In the genomic region with DNA sequence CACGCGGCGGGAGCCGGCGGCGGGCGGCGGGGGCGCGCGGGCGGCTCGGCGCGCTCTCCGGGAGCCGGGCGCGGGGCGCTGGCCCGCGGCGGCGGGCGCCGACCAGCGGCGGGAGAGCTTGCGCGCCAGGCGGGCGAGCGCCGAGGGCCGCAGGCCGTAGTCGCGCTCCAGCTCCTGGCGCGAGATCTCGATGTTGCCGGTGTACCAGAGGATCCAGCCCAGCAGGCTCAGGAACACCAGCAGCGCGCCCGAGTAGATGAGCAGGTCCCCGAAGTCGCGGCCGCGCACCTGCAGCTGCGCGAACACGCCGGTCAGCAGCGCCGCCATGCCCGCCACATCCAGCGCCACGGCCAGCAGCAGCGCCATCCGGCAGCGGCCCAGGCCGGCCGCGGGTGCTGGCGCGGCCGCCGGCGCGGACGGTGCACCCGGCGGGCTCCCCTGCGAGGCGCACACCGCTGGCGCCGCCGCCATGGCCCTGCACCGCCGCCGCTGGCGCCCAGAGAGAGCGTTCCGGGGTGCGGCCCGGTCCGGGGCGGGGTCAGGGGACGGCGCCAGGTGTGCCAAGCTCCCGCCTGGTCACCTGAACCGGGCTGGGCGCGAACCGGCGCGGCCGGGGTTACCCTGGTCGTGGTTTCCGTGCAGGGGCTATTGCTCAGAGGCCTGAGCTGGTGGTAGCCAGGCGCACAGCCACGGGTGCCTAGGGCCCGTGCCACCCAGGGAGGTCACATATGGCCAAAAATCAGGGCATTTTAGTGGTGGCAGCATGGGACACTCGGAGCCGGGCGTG, we compare ENCODE assay signal across 8 cellular contexts. TPM values are rescaled to one million over a fixed set of nuclear protein-coding genes. Genes with fewer than 3 reads are reported as not detected.
A peak's percentile ranks its signal among the peaks of the same experiment; 100 is the strongest.
DNase-seq lines count a peak whose midpoint lies in the region; ATAC-seq, FAIRE-seq and TF ChIP-seq lines count a peak whose summit lies in the region.

A gene with protein sequence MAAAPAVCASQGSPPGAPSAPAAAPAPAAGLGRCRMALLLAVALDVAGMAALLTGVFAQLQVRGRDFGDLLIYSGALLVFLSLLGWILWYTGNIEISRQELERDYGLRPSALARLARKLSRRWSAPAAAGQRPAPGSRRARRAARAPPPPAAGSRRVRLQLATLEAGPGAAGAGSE (minus strand): TSS at position 504 of the 787 bp plus-strand sequence. CDS start 33 bp downstream, at position 471.

- 2 to 3% (median 3%) methylated on average over 98 to 108 of the region's 108 CpGs for WGBS in adipose tissue, 3 donors
- WGBS in pancreas, 2 donors: 1% methylated on average over 76 to 108 of the region's 108 CpGs

- no peak for FAIRE-seq in pancreas (lab: Jason Lieb, UNC)

- H3K27me3 ChIP-seq in HL-60 (ENCODE audit: insufficient read depth, poor library complexity, severe bottlenecking) (no peaks in the 10 kb centered on the region), cardiac muscle cell (peaks cover 3% of the 10 kb centered on the region), pancreas (no peaks in the 10 kb centered on the region)

- H3K4me1 ChIP-seq in cardiac muscle cell (ENCODE audit: low read depth) (peaks cover 20% of the 10 kb centered on the region), pancreas (peaks cover 10 to 28% (median 17%) of the 10 kb centered on the region in 3 donors)

- BruUV-seq in Calu3 (replicated peaks; lab: Mats Ljungman, UMichigan): no TSS peak

- intact Hi-C loops in Calu3 (cut with micrococcal nuclease; ENCODE audit: unreplicated experiment): loop anchor here (5.0 to 10.0 kb wide), 4 partner anchors 47 to 251 kb away; a partner anchor contains a TSS
- intact Hi-C loops in pancreas (cut with DNase I): loop anchor here in 1 of 3 donors (10.0 kb wide), 1 partner anchor 89 kb away; no protein-coding TSS in a partner anchor

- H3K9me3 Mint-ChIP-seq in Calu3 (ENCODE audit: low read depth, unreplicated experiment): no peaks in the 10 kb centered on the region

- H3K27me3 Mint-ChIP-seq in Calu3 (ENCODE audit: unreplicated experiment): no peaks in the 10 kb centered on the region

- peaks cover 80% of the 10 kb centered on the region for H3K36me3 Mint-ChIP-seq in Calu3 (ENCODE audit: insufficient read depth, unreplicated experiment)

- peak within 1 kb of the TSS; percentile 91 for H3K4me3 Mint-ChIP-seq in Calu3 (ENCODE audit: low read depth, unreplicated experiment)

- H3K9me3 ChIP-seq in cardiac muscle cell (ENCODE audit: low read depth): no peaks in the 10 kb centered on the region
- no peaks in the 10 kb centered on the region for H3K9me3 ChIP-seq in pancreas

- CTCF ChIA-PET in Calu3 (lab: Charles Lee): interaction anchor here (0.5 to 2.0 kb wide), 17 partner anchors 15 to 270 kb away, joined by 3 to 10 read pairs (median 4); a partner anchor contains a TSS

- peaks cover 16% of the 10 kb centered on the region for H3K36me3 ChIP-seq in cardiac muscle cell
- peaks cover 0 to 12% (median 11%) of the 10 kb centered on the region in 3 donors for H3K36me3 ChIP-seq in pancreas

- TF ChIP-seq CTCF in Calu3 (IDR thresholded peaks at IDR 0.05; ENCODE audit: unreplicated experiment) (no peak), HL-60 (IDR thresholded peaks at IDR 0.05; ENCODE audit: insufficient read depth, low read length) (no peak), cardiac muscle cell (IDR thresholded peaks at IDR 0.05; ENCODE audit: low read depth, low read length) (no peak), pancreas (IDR thresholded peaks at IDR 0.05) (no peak)

- DNase-seq in Calu3: peak; percentile 83
- DNase-seq in HL-60 (ENCODE audit: low read depth in 1 of 2, low spot score in 1 of 2): peak in 1 of 2 experiments; percentile 64
- peak; percentile 75 for DNase-seq in RPMI8226
- DNase-seq in cardiac muscle cell (ENCODE audit: low read depth in 1 of 2, low spot score in 1 of 2): peak; percentile 75 to 81
- peak; percentile 70 to 92 (median 80) for DNase-seq in pancreas
- no peak for DNase-seq in SK-N-DZ (ENCODE audit: low spot score)

- ATAC-seq in pancreas (peak; percentile 31 to 53 (median 42)), GM21360 (IDR thresholded peaks at IDR 0.05; ENCODE audit: unreplicated experiment) (no peak)

- H3K27ac ChIP-seq in HL-60 (replicated peaks) (peak within 1 kb of the TSS; percentile 74), adipose tissue (ENCODE audit: low read depth, low read length) (peak within 1 kb of the TSS; percentile 12), cardiac muscle cell (peak within 1 kb of the TSS; percentile 62), pancreas (peak within 1 kb of the TSS; percentile 74 to 97 (median 90))

- peak within 1 kb of the TSS; percentile 97 for H3K27ac Mint-ChIP-seq in Calu3 (ENCODE audit: unreplicated experiment)

- peak within 1 kb of the TSS; percentile 51 for H3K4me3 ChIP-seq in HL-60 (replicated peaks; ENCODE audit: insufficient read depth, low read length)
- peak within 1 kb of the TSS; percentile 89 for H3K4me3 ChIP-seq in cardiac muscle cell
- peak within 1 kb of the TSS; percentile 28 to 92 (median 54) for H3K4me3 ChIP-seq in pancreas

- peaks cover 40% of the 10 kb centered on the region for H3K4me1 Mint-ChIP-seq in Calu3 (ENCODE audit: low read depth, unreplicated experiment)

RNA-seq across cellular contexts. Expression of the gene that starts here (rescaled TPM):
- 38.8 and 49.4 TPM in 2 replicates for total RNA-seq in Calu3 (2022)
- under 1 TPM in 2 of 3 donors, not detected in 1; 0.16 to 0.90 TPM for polyA plus RNA-seq in adipose tissue
- 0.27 and 0.35 TPM in 2 replicates for total RNA-seq in cardiac muscle cell
- 1.7 and 4.0 TPM in 2 replicates for polyA plus RNA-seq in cardiac muscle cell
- total RNA-seq in pancreas: 10 to 100 TPM; 14.7 to 32.7 (median 21.3) TPM
- polyA plus RNA-seq in pancreas: under 1 TPM; 0.42 TPM
- polyA plus RNA-seq in SK-N-DZ (2014; cell fraction: cytosol; rRNA removed): 1.1 TPM in 1 of 2 replicates, not detected in the other
- not detected in 2 replicates for polyA plus RNA-seq in SK-N-DZ (2014; cell fraction: nucleus; rRNA removed)

Comparison
In these comparisons a context has a peak if more than half of its experiments do, and no peak if none do; other contexts are left out.
1. RNA of the gene that starts here (total RNA-seq): 38.8 to 49.4 TPM in Calu3 and 14.7 to 32.7 TPM in pancreas; 0.27 to 0.35 TPM in cardiac muscle cell; every median in the first group is over 10 times any median in the second.
2. H3K27ac ChIP-seq: peak in every context shown above with its lines; median percentile 90 in pancreas; 74 in HL-60; 62 in cardiac muscle cell; 12 in adipose tissue.
3. Peak in every context shown above with its lines, with median percentiles within 50 percentile points of each other: H3K4me3 ChIP-seq.